Comparison of ENCODE assay signal across 1 cellular context in the genomic region with DNA sequence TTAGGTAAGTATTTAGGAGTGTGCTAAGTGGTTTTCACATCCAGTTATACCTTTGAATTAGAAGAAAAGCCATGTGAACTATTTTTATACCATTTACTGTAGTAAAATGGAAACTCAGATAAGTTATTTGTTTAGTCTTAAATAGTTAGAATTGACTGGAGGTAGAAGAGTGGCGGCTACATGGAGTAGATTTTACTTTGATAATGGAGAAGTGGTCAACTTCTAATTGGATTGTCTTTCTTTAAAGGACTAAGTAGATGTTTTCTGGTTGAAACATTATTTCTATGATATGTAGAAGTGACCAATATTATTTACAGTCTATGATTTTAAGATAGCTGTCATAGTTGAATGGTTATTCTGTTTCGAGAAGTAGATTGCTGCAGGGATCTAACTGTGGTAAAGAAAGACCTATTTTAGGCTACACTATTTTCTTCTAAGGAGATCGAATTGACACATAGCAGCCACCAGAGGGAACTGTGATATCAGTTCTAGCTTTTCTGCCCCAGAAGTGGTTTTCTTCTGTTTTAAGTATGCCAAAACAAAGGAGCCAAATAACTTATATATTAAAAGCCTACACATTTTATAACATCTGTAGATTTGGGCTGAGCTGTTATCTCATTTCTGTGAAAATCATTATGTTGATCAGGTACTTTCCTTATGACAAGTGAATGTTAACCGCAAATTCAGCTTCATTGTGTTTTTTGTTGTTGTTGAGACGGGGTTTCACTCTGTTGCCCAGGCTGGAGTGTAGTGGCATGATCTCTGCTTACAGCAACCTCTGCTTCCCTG.
TF ChIP-seq lines count a peak whose summit lies in the region.

No MANE protein-coding gene starts in this region.

TF ChIP-seq in WTC11, 78 proteins besides CTCF, POLR2A, EP300 and RAD21 (continued from another document):
- TF ChIP-seq ZNF423 (CRISPR knock-in tag; IDR thresholded peaks at IDR 0.05) = no peak
- TF ChIP-seq NFYB (CRISPR knock-in tag; conservative IDR thresholded peaks at IDR 0.05; ENCODE audit: low read depth) = no peak
- TF ChIP-seq SMAD4 (CRISPR knock-in tag; IDR thresholded peaks at IDR 0.05) = no peak
- TF ChIP-seq PRRX2 (CRISPR knock-in tag; IDR thresholded peaks at IDR 0.05) = no peak
